ENCODE assay signal across 1 cellular context in the genomic region with DNA sequence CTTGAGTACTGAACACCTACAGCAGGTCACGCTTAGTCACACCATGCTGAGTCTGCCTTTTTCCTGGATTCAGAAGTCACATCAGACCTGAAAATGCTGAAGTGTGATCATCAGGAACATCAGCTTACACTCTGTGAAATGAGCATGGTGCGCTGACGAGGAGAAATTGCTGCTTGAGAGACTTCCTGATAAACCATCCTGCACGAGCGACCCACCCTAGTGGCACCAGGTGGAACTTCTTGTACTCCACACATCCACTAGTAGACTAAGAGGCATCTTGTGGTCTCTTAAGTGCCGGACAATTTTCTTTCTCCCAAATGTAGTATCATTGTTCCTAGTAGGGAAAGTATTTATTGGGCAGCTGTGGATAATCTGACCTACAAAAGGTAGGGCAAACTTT.
TF ChIP-seq lines count a peak whose summit lies in the region.

No MANE protein-coding gene starts in this region.

TF ChIP-seq in GM23338, 12 proteins besides CTCF, POLR2A, EP300 and RAD21 (continued from another document):
- TF ChIP-seq, protein P1, sequence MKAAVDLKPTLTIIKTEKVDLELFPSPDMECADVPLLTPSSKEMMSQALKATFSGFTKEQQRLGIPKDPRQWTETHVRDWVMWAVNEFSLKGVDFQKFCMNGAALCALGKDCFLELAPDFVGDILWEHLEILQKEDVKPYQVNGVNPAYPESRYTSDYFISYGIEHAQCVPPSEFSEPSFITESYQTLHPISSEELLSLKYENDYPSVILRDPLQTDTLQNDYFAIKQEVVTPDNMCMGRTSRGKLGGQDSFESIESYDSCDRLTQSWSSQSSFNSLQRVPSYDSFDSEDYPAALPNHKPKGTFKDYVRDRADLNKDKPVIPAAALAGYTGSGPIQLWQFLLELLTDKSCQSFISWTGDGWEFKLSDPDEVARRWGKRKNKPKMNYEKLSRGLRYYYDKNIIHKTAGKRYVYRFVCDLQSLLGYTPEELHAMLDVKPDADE (IDR thresholded peaks at IDR 0.05): no peak
- TF ChIP-seq ZNF331 (CRISPR knock-in tag; IDR thresholded peaks at IDR 0.05; ENCODE audit: low read depth) (no peak), STAT1 (IDR thresholded peaks at IDR 0.05; ENCODE audit: unreplicated experiment) (no peak), EZH2 (IDR thresholded peaks at IDR 0.05; ENCODE audit: low read depth, unreplicated experiment) (no peak), ZNF114 (CRISPR knock-in tag; IDR thresholded peaks at IDR 0.05) (no peak), CREB1 (CRISPR knock-in tag; IDR thresholded peaks at IDR 0.05; ENCODE audit: low read depth) (no peak)
- TF ChIP-seq, protein P2, sequence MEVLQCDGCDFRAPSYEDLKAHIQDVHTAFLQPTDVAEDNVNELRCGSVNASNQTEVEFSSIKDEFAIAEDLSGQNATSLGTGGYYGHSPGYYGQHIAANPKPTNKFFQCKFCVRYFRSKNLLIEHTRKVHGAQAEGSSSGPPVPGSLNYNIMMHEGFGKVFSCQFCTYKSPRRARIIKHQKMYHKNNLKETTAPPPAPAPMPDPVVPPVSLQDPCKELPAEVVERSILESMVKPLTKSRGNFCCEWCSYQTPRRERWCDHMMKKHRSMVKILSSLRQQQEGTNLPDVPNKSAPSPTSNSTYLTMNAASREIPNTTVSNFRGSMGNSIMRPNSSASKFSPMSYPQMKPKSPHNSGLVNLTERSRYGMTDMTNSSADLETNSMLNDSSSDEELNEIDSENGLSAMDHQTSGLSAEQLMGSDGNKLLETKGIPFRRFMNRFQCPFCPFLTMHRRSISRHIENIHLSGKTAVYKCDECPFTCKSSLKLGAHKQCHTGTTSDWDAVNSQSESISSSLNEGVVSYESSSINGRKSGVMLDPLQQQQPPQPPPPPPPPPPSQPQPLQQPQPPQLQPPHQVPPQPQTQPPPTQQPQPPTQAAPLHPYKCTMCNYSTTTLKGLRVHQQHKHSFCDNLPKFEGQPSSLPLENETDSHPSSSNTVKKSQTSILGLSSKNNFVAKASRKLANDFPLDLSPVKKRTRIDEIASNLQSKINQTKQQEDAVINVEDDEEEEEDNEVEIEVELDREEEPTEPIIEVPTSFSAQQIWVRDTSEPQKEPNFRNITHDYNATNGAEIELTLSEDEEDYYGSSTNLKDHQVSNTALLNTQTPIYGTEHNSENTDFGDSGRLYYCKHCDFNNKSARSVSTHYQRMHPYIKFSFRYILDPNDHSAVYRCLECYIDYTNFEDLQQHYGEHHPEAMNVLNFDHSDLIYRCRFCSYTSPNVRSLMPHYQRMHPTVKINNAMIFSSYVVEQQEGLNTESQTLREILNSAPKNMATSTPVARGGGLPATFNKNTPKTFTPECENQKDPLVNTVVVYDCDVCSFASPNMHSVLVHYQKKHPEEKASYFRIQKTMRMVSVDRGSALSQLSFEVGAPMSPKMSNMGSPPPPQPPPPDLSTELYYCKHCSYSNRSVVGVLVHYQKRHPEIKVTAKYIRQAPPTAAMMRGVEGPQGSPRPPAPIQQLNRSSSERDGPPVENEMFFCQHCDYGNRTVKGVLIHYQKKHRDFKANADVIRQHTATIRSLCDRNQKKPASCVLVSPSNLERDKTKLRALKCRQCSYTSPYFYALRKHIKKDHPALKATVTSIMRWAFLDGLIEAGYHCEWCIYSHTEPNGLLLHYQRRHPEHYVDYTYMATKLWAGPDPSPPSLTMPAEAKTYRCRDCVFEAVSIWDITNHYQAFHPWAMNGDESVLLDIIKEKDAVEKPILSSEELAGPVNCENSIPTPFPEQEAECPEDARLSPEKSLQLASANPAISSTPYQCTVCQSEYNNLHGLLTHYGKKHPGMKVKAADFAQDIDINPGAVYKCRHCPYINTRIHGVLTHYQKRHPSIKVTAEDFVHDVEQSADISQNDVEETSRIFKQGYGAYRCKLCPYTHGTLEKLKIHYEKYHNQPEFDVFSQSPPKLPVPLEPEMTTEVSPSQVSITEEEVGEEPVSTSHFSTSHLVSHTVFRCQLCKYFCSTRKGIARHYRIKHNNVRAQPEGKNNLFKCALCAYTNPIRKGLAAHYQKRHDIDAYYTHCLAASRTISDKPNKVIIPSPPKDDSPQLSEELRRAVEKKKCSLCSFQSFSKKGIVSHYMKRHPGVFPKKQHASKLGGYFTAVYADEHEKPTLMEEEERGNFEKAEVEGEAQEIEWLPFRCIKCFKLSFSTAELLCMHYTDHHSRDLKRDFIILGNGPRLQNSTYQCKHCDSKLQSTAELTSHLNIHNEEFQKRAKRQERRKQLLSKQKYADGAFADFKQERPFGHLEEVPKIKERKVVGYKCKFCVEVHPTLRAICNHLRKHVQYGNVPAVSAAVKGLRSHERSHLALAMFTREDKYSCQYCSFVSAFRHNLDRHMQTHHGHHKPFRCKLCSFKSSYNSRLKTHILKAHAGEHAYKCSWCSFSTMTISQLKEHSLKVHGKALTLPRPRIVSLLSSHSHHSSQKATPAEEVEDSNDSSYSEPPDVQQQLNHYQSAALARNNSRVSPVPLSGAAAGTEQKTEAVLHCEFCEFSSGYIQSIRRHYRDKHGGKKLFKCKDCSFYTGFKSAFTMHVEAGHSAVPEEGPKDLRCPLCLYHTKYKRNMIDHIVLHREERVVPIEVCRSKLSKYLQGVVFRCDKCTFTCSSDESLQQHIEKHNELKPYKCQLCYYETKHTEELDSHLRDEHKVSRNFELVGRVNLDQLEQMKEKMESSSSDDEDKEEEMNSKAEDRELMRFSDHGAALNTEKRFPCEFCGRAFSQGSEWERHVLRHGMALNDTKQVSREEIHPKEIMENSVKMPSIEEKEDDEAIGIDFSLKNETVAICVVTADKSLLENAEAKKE (CRISPR knock-in tag; IDR thresholded peaks at IDR 0.05): no peak
